9 cellular contexts compared by ENCODE assay signal in genomic region chrX:89921665-89922064, GRCh38. TPM values are rescaled to one million over a fixed set of nuclear protein-coding genes. Genes with fewer than 3 reads are reported as not detected.
DNase-seq lines count a peak whose midpoint lies in the region; TF ChIP-seq lines count a peak whose summit lies in the region.
"Not testable (repeated sequence)": the region's sequence is repeated elsewhere in the genome, so short reads cannot be mapped to it uniquely, and the experiment has no call there.
"Had no signal": no experiment of that assay in that cellular context is flagged by ENCODE, and none has a peak within 500 bp of the region (broad histone marks: within the 10 kb centered on the region; RNA-seq: fewer than 3 reads in every experiment).

TGIF2LX (plus strand) TSS chrX:89921908; CDS start chrX:89922086, 178 bp downstream.

- H3K27ac ChIP-seq in SK-N-SH (ENCODE audit: low read depth in 2 of 2, low read length in 1 of 2), result peak within 1 kb of the TSS in 1 of 2 experiments; percentile 49; a peak in 3 of 4 replicates
- not testable (repeated sequence) for H3K27ac ChIP-seq in mesendoderm (ENCODE audit: low read depth, low read length)

- H4K20me1 ChIP-seq in SK-N-SH (ENCODE audit: insufficient read depth), result not testable (repeated sequence)

- not testable (repeated sequence) for TF ChIP-seq RAD21 in SK-N-SH (IDR thresholded peaks at IDR 0.05; ENCODE audit: low read length)

- H2AFZ ChIP-seq in SK-N-SH (ENCODE audit: low read depth), result peak within 1 kb of the TSS; percentile 95

- H3K4me2 ChIP-seq in SK-N-SH, result peak within 1 kb of the TSS; percentile 47; the same call in 1 of the 2 replicates
- H3K4me2 ChIP-seq in mesendoderm (ENCODE audit: low read length), result not testable (repeated sequence)

- TF ChIP-seq EP300 in SK-N-SH (IDR thresholded peaks at IDR 0.05; ENCODE audit: borderline replicate concordance in 1 of 2, low read depth in 1 of 2, low read length in 1 of 2), result not testable (repeated sequence)

- not testable (repeated sequence) for H2BK5ac ChIP-seq in mesendoderm (ENCODE audit: low read length)

- H2BK120ac ChIP-seq in mesendoderm (ENCODE audit: low read depth, low read length), result not testable (repeated sequence)

- CTCF ChIA-PET in SK-N-SH (lab: Yijun Ruan, JAX), result not testable (repeated sequence)

- not testable (repeated sequence) for H3K9me2 ChIP-seq in SK-N-SH

- not testable (repeated sequence) for H2AK5ac ChIP-seq in mesendoderm (ENCODE audit: low read length)

- not testable (repeated sequence) for H3K4me1 ChIP-seq in SK-N-SH (ENCODE audit: control insufficient read depth in 1 of 2, insufficient read depth in 2 of 2, low read depth in 1 of 2, low read length in 1 of 2); mesendoderm (ENCODE audit: control insufficient read depth, low read depth, low read length)

- H3K79me1 ChIP-seq in mesendoderm (ENCODE audit: low read length), result not testable (repeated sequence)

- DNase-seq in DMS153 (lab: John Stamatoyannopoulos, UW) (peak; percentile 40), NCI-H1417 (lab: John Stamatoyannopoulos, UW) (peak in 2 of 3 experiments; percentile 76 to 86), NCI-H2227 (lab: John Stamatoyannopoulos, UW; ENCODE audit: unreplicated experiment) (peak; percentile 31), NCI-H748 (lab: John Stamatoyannopoulos, UW; ENCODE audit: unreplicated experiment) (peak; percentile 70), SK-N-SH (peak; percentile 3), mesendoderm (peak; percentile 21)

- H3K9ac ChIP-seq in SK-N-SH, result peak within 1 kb of the TSS; percentile 46; the same call in 1 of the 2 replicates
- not testable (repeated sequence) for H3K9ac ChIP-seq in mesendoderm (ENCODE audit: low read length)

- not testable (repeated sequence) for H4K8ac ChIP-seq in mesendoderm (ENCODE audit: low read depth, low read length)

- not testable (repeated sequence) for TF ChIP-seq CTCF in SK-N-SH (IDR thresholded peaks at IDR 0.05)

- not testable (repeated sequence) for H3K79me2 ChIP-seq in SK-N-SH (ENCODE audit: insufficient read depth); mesendoderm (ENCODE audit: control insufficient read depth, insufficient read depth, low read length)

- H3K9me3 ChIP-seq in SK-N-SH, result not testable (repeated sequence)

- not testable (repeated sequence) for H3F3A ChIP-seq in SK-N-SH (replicated peaks; ENCODE audit: insufficient read depth)

- not testable (repeated sequence) for H2BK15ac ChIP-seq in mesendoderm (replicated peaks; ENCODE audit: low read depth)

- H3K36me3 ChIP-seq in SK-N-SH (replicated peaks in 1 of 2; ENCODE audit: control insufficient read depth in 1 of 2, insufficient read depth in 2 of 2, low read length in 1 of 2); mesendoderm (ENCODE audit: control insufficient read depth, insufficient read depth, low read length): not testable (repeated sequence)

- not testable (repeated sequence) for H3K56ac ChIP-seq in mesendoderm (ENCODE audit: low read length)

- H3K4ac ChIP-seq in mesendoderm (ENCODE audit: low read depth, low read length), result not testable (repeated sequence)

- not testable (repeated sequence) for H3K18ac ChIP-seq in mesendoderm (ENCODE audit: low read length)

- not testable (repeated sequence) for H3K23ac ChIP-seq in mesendoderm (ENCODE audit: low read length)

- H3K27me3 ChIP-seq in SK-N-SH (ENCODE audit: insufficient read depth); mesendoderm (ENCODE audit: insufficient read depth, low read length, poor library complexity): not testable (repeated sequence)

- peak within 1 kb of the TSS; percentile 32 to 41; a peak in 3 of 4 replicates for H3K4me3 ChIP-seq in SK-N-SH (ENCODE audit: low read depth in 2 of 2, low read length in 1 of 2)
- H3K4me3 ChIP-seq in mesendoderm (ENCODE audit: low read length), result not testable (repeated sequence)

- 10% methylated on average over 9 of the region's 9 CpGs for WGBS in SK-N-SH (ENCODE audit: low lambda C conversion rate)
- no CpG with 5 or more reads among the region's 9 CpGs for WGBS in mesendoderm (ENCODE audit: extremely low coverage, insufficient coverage, low lambda C conversion rate)

- POLR2A ChIA-PET in SK-N-SH (lab: Yijun Ruan, JAX), result not testable (repeated sequence)

- not testable (repeated sequence) for H4K5ac ChIP-seq in mesendoderm (ENCODE audit: low read length)

TF ChIP-seq in SK-N-SH, 30 proteins besides CTCF, POLR2A, EP300 and RAD21:
- TF ChIP-seq GABPA (IDR thresholded peaks at IDR 0.05; ENCODE audit: low read depth), result peak; percentile 55

RNA-seq across cellular contexts. Expression of gene TGIF2LX, which starts in this region (rescaled TPM):
- 5.5 and 7.4 TPM in 2 replicates for polyA plus RNA-seq in SK-N-SH (2012; rRNA removed)
- polyA plus RNA-seq in SK-N-SH (2012; cell fraction: cytosol; rRNA removed), result 7.1 and 7.7 TPM in 2 replicates
- polyA plus RNA-seq in SK-N-SH (2012; cell fraction: nucleus; rRNA removed), result 7.6 and 8.0 TPM in 2 replicates
- not detected for polyA plus RNA-seq in mesendoderm (2013, experiment 1 of 2)
- polyA plus RNA-seq in mesendoderm (2013, experiment 2 of 2), result 0.04 TPM
- polyA plus RNA-seq: BJ, GM23338, IgD-negative memory B cell had no signal

Comparison
In these comparisons a context has a peak if more than half of its experiments do, and no peak if none do; other contexts are left out.
1. DNase-seq: peak in every context shown above with its lines; median percentile 81 in NCI-H1417; 70 in NCI-H748; 40 in DMS153; 31 in NCI-H2227; 21 in mesendoderm; 3 in SK-N-SH.